In genomic region chr1:119674835-119675289, GRCh38 we compare ENCODE assay signal across 9 cellular contexts. TPM values are rescaled to one million over a fixed set of nuclear protein-coding genes. Genes with fewer than 3 reads are reported as not detected.
DNase-seq lines count a peak whose midpoint lies in the region; ATAC-seq, FAIRE-seq and TF ChIP-seq lines count a peak whose summit lies in the region.
"Had no signal": no experiment of that assay in that cellular context is flagged by ENCODE, and none has a peak within 500 bp of the region (broad histone marks: within the 10 kb centered on the region; RNA-seq: fewer than 3 reads in every experiment).

No MANE protein-coding gene starts in this region.

- TF ChIP-seq POLR2A in spleen (IDR thresholded peaks at IDR 0.05) = no peak

- POLR2A ChIA-PET in activated CD4-positive, alpha-beta T cell treated with anti-CD3 and anti-CD28 coated beads, Interleukin-2, amount 10 ng/mL, durations not matched to agents 7 days and 5 days (lab: Charles Lee) = no interaction called here

- no peaks in the 10 kb centered on the region for H3K9me1 ChIP-seq in keratinocyte (ENCODE audit: control insufficient read depth, extremely low read depth, insufficient read depth, low read length)

- peaks cover 36% of the 10 kb centered on the region for H3K27me3 Mint-ChIP-seq in activated CD4-positive, alpha-beta T cell treated with anti-CD3 and anti-CD28 coated beads, Interleukin-2, amount 10 ng/mL, durations not matched to agents 7 days and 5 days
- H3K27me3 Mint-ChIP-seq in astrocyte (ENCODE audit: low read depth, unreplicated experiment) = no peaks in the 10 kb centered on the region
- H3K27me3 Mint-ChIP-seq in stimulated activated memory B cell treated with anti-CD40 and anti-IgM and Interleukin-4, amounts not matched to agents 10 μg/mL and 1 μg/mL and 100 μg/mL, for 72 hours = peaks cover 28% of the 10 kb centered on the region

- WGBS in spleen, 5 donors = 40 to 79% (median 70%) methylated on average over 5 to 6 of the region's 6 CpGs

- H3K4me1 Mint-ChIP-seq in activated CD4-positive, alpha-beta T cell treated with anti-CD3 and anti-CD28 coated beads, Interleukin-2, amount 10 ng/mL, durations not matched to agents 7 days and 5 days = peaks cover 5% of the 10 kb centered on the region
- peaks cover 35% of the 10 kb centered on the region for H3K4me1 Mint-ChIP-seq in astrocyte (ENCODE audit: low read depth, unreplicated experiment)
- H3K4me1 Mint-ChIP-seq in stimulated activated memory B cell treated with anti-CD40 and anti-IgM and Interleukin-4, amounts not matched to agents 10 μg/mL and 1 μg/mL and 100 μg/mL, for 72 hours = peaks cover 8% of the 10 kb centered on the region

- H3K4me2 ChIP-seq in astrocyte (ENCODE audit: low read length) = peak overlapping the region; percentile 88
- H3K4me2 ChIP-seq in keratinocyte (ENCODE audit: control insufficient read depth, extremely low read depth, insufficient read depth, low read depth, low read length) = peak overlapping the region; percentile 83

- CTCF ChIA-PET in activated CD4-positive, alpha-beta T cell treated with anti-CD3 and anti-CD28 coated beads, Interleukin-2, amount 10 ng/mL, durations not matched to agents 7 days and 5 days (lab: Charles Lee) = interaction anchor here (0.8 to 2.7 kb wide), 3 partner anchors 14 to 63 kb away, joined by 3 to 8 read pairs (median 5); no protein-coding TSS in a partner anchor

- dilution Hi-C loops in keratinocyte (cut with MboI; ENCODE audit: extremely low pct_ligation_motif_present, low sequenced_read_pairs) = no loop called here

- ATAC-seq in stimulated activated memory B cell treated with anti-CD40 and anti-IgM and Interleukin-4, amounts not matched to agents 10 μg/mL and 1 μg/mL and 100 μg/mL, for 72 hours = peak; percentile 76
- ATAC-seq in GM18519 (IDR thresholded peaks at IDR 0.05; ENCODE audit: low FRiP score, unreplicated experiment) = no peak

- TF ChIP-seq CTCF in astrocyte (IDR thresholded peaks at IDR 0.05; ENCODE audit: insufficient read depth, low read depth, low read length) (no peak), keratinocyte (optimal IDR thresholded peaks at IDR 0.05 in 1 of 3, IDR thresholded peaks at IDR 0.05 in 1 of 3, conservative IDR thresholded peaks at IDR 0.05 in 1 of 3; ENCODE audit: extremely low read depth in 1 of 3, insufficient read depth in 2 of 3, low read length in 3 of 3) (peak in 1 of 3 experiments; percentile 94), spleen (IDR thresholded peaks at IDR 0.05 in 8 of 11, conservative IDR thresholded peaks at IDR 0.05 in 3 of 11) (peak in 3 of 11 experiments; percentile 31 to 60 (median 49))

- H3K27ac ChIP-seq in astrocyte (ENCODE audit: low read depth, low read length) (no peak overlapping the region), keratinocyte (ENCODE audit: control insufficient read depth, insufficient read depth, low read length) (peak overlapping the region; percentile 77), spleen (peak overlapping the region in 2 of 8 donors; percentile 34 to 42)

- H3K9ac ChIP-seq in astrocyte (ENCODE audit: low read length) (no peak overlapping the region), keratinocyte (ENCODE audit: control insufficient read depth, extremely low read depth, insufficient read depth, low read length) (peak overlapping the region; percentile 62)

- H4K20me1 ChIP-seq in astrocyte (ENCODE audit: insufficient read depth, low read length) (no peaks in the 10 kb centered on the region), keratinocyte (ENCODE audit: control insufficient read depth, extremely low read depth, insufficient read depth, low read length) (no peaks in the 10 kb centered on the region)

- no peaks in the 10 kb centered on the region for H3K36me3 ChIP-seq in astrocyte (ENCODE audit: insufficient read depth, low read length)
- no peaks in the 10 kb centered on the region for H3K36me3 ChIP-seq in keratinocyte (ENCODE audit: control insufficient read depth in 2 of 2, extremely low read depth in 1 of 2, insufficient read depth in 2 of 2, low read length in 2 of 2)
- no peaks in the 10 kb centered on the region for H3K36me3 ChIP-seq in spleen

- no peaks in the 10 kb centered on the region for H3K36me3 Mint-ChIP-seq in activated CD4-positive, alpha-beta T cell treated with anti-CD3 and anti-CD28 coated beads, Interleukin-2, amount 10 ng/mL, durations not matched to agents 7 days and 5 days (ENCODE audit: low read depth)
- no peaks in the 10 kb centered on the region for H3K36me3 Mint-ChIP-seq in astrocyte (ENCODE audit: low read depth, unreplicated experiment)
- no peaks in the 10 kb centered on the region for H3K36me3 Mint-ChIP-seq in stimulated activated memory B cell treated with anti-CD40 and anti-IgM and Interleukin-4, amounts not matched to agents 10 μg/mL and 1 μg/mL and 100 μg/mL, for 72 hours
- H3K36me3 Mint-ChIP-seq: CD4-positive, CD25-positive, alpha-beta regulatory T cell had no signal

- H3K27ac Mint-ChIP-seq in activated CD4-positive, alpha-beta T cell treated with anti-CD3 and anti-CD28 coated beads, Interleukin-2, amount 10 ng/mL, durations not matched to agents 7 days and 5 days = no peak overlapping the region
- peak overlapping the region; percentile 77 for H3K27ac Mint-ChIP-seq in astrocyte (ENCODE audit: unreplicated experiment)
- H3K27ac Mint-ChIP-seq in stimulated activated memory B cell treated with anti-CD40 and anti-IgM and Interleukin-4, amounts not matched to agents 10 μg/mL and 1 μg/mL and 100 μg/mL, for 72 hours = no peak overlapping the region

- no peak overlapping the region for H3K4me3 Mint-ChIP-seq in activated CD4-positive, alpha-beta T cell treated with anti-CD3 and anti-CD28 coated beads, Interleukin-2, amount 10 ng/mL, durations not matched to agents 7 days and 5 days
- H3K4me3 Mint-ChIP-seq in astrocyte (ENCODE audit: unreplicated experiment) = peak overlapping the region; percentile 84
- H3K4me3 Mint-ChIP-seq in stimulated activated memory B cell treated with anti-CD40 and anti-IgM and Interleukin-4, amounts not matched to agents 10 μg/mL and 1 μg/mL and 100 μg/mL, for 72 hours = no peak overlapping the region

- H2AFZ ChIP-seq in astrocyte (ENCODE audit: low read depth, low read length) = no peak overlapping the region
- no peak overlapping the region for H2AFZ ChIP-seq in keratinocyte (ENCODE audit: control insufficient read depth, low read length)

- H3K4me1 ChIP-seq in astrocyte (ENCODE audit: insufficient read depth, low read length) = peaks cover 22% of the 10 kb centered on the region
- H3K4me1 ChIP-seq in keratinocyte (ENCODE audit: control insufficient read depth, extremely low read depth, insufficient read depth, low read length) = peaks cover 33% of the 10 kb centered on the region
- H3K4me1 ChIP-seq in spleen = peaks cover 0 to 12% (median 9%) of the 10 kb centered on the region in 6 donors

- peak; percentile 20 for FAIRE-seq in astrocyte (lab: Jason Lieb, UNC)
- FAIRE-seq in keratinocyte (lab: Jason Lieb, UNC) = peak; percentile 20

- peaks cover 9% of the 10 kb centered on the region for H3K27me3 ChIP-seq in astrocyte (ENCODE audit: insufficient read depth, low read length)
- no peaks in the 10 kb centered on the region for H3K27me3 ChIP-seq in keratinocyte (ENCODE audit: control insufficient read depth, extremely low read depth, insufficient read depth, low read length)
- H3K27me3 ChIP-seq in spleen (replicated peaks in 1 of 7) = peaks cover 0 to 16% (median 0%) of the 10 kb centered on the region in 7 donors

- H3K4me3 ChIP-seq in astrocyte (ENCODE audit: insufficient read depth, low read depth, low read length) (no peak overlapping the region), keratinocyte (ENCODE audit: control insufficient read depth in 2 of 3, extremely low read depth in 1 of 3, insufficient read depth in 2 of 3, low read depth in 1 of 3, low read length in 3 of 3) (peak overlapping the region; percentile 38 to 79 (median 69)), spleen (peak overlapping the region in 4 of 8 donors; percentile 26 to 64 (median 36))

- no peaks in the 10 kb centered on the region for H3K79me2 ChIP-seq in astrocyte (ENCODE audit: insufficient read depth, low read length)
- no peaks in the 10 kb centered on the region for H3K79me2 ChIP-seq in keratinocyte (ENCODE audit: control insufficient read depth, insufficient read depth, low read length)

- peak; percentile 10 for DNase-seq in activated CD4-positive, alpha-beta T cell treated with anti-CD3 and anti-CD28 coated beads, Interleukin-2, amount 50 U/mL, for 1 hour
- DNase-seq in activated CD4-positive, alpha-beta T cell treated with anti-CD3 and anti-CD28 coated beads, Interleukin-2, amount 10 ng/mL, durations not matched to agents 7 days and 5 days = no peak
- DNase-seq in NCI-H1105 treated with DMSO at 0.1 percent for 48 hours (lab: John Stamatoyannopoulos, UW) (peak; percentile 83), astrocyte (ENCODE audit: low read depth) (peak; percentile 74), keratinocyte (ENCODE audit: low read depth, low spot score) (peak; percentile 83), spleen (no peak)

- intact Hi-C loops in spleen (cut with DNase I; ENCODE audit: low total_unique reads) = loop anchor here (5.0 kb wide), 1 partner anchor 63 kb away; no protein-coding TSS in a partner anchor

- H3K9me3 Mint-ChIP-seq in activated CD4-positive, alpha-beta T cell treated with anti-CD3 and anti-CD28 coated beads, Interleukin-2, amount 10 ng/mL, durations not matched to agents 7 days and 5 days = no peaks in the 10 kb centered on the region
- H3K9me3 Mint-ChIP-seq in astrocyte (ENCODE audit: unreplicated experiment) = no peaks in the 10 kb centered on the region
- no peaks in the 10 kb centered on the region for H3K9me3 Mint-ChIP-seq in stimulated activated memory B cell treated with anti-CD40 and anti-IgM and Interleukin-4, amounts not matched to agents 10 μg/mL and 1 μg/mL and 100 μg/mL, for 72 hours

- H3K9me3 ChIP-seq in astrocyte (ENCODE audit: insufficient read depth, low read depth, low read length) = no peaks in the 10 kb centered on the region
- no peaks in the 10 kb centered on the region for H3K9me3 ChIP-seq in keratinocyte (ENCODE audit: control insufficient read depth, low read depth, low read length)
- no peaks in the 10 kb centered on the region for H3K9me3 ChIP-seq in spleen

RNA-seq across cellular contexts. Expression of gene ZNF697, which starts 26.8 kb away (rescaled TPM):
- total RNA-seq in activated CD4-positive, alpha-beta T cell treated with anti-CD3 and anti-CD28 coated beads, Interleukin-2, amount 10 ng/mL, durations not matched to agents 7 days and 5 days = under 1 TPM in 1 of 2 experiments, not detected in 1; 0.10 TPM
- total RNA-seq in astrocyte (46.1 and 58.4 TPM in 2 replicates), spleen (1 to 10 TPM; 5.3 to 6.6 (median 5.8) TPM)
- polyA plus RNA-seq in keratinocyte (3.3 to 4.7 TPM (median 4.0 TPM) in 3 replicates), spleen (under 1 TPM; 0.38 to 0.64 (median 0.59) TPM)
- polyA plus RNA-seq in keratinocyte (2011; ENCODE audit: low read depth) = 0.92 TPM
- polyA plus RNA-seq in keratinocyte (2011; cell fraction: cytosol; rRNA removed) = 2.4 and 3.8 TPM in 2 replicates
- polyA plus RNA-seq in keratinocyte (2011; cell fraction: nucleus; rRNA removed) = 7.7 and 10.0 TPM in 2 replicates
- polyA plus RNA-seq in keratinocyte (2012; ENCODE audit: low replicate concordance) = 2.2 and 4.6 TPM in 2 replicates
- 2.0 to 6.8 TPM (median 4.9 TPM) in 3 replicates for polyA minus RNA-seq in keratinocyte
- polyA minus RNA-seq in keratinocyte (2011; cell fraction: cytosol; rRNA and poly(A)+ RNA removed) = 6.9 TPM
- 10.4 and 13.7 TPM in 2 replicates for polyA minus RNA-seq in keratinocyte (2011; cell fraction: nucleus; rRNA and poly(A)+ RNA removed)
- total RNA-seq: CD4-positive, CD25-positive, alpha-beta regulatory T cell had no signal
- polyA plus RNA-seq: CD4-positive, CD25-positive, alpha-beta regulatory T cell had no signal

RNA-seq across cellular contexts. Expression of gene PHGDH, which starts 36.9 kb away (rescaled TPM):
- total RNA-seq in activated CD4-positive, alpha-beta T cell treated with anti-CD3 and anti-CD28 coated beads, Interleukin-2, amount 10 ng/mL, durations not matched to agents 7 days and 5 days = 100 to 1,000 TPM; 102 to 115 TPM
- 371 and 509 TPM in 2 replicates for total RNA-seq in astrocyte
- polyA plus RNA-seq in keratinocyte = 20.8 to 40.3 TPM (median 29.1 TPM) in 3 replicates
- polyA plus RNA-seq in keratinocyte (2011; ENCODE audit: low read depth) = 91.3 TPM
- 12.3 and 21.0 TPM in 2 replicates for polyA plus RNA-seq in keratinocyte (2011; cell fraction: cytosol; rRNA removed)
- 15.2 and 17.6 TPM in 2 replicates for polyA plus RNA-seq in keratinocyte (2011; cell fraction: nucleus; rRNA removed)
- polyA plus RNA-seq in keratinocyte (2012; ENCODE audit: low replicate concordance) = 69.9 and 79.4 TPM in 2 replicates
- 31.6 to 64.3 TPM (median 62.2 TPM) in 3 replicates for polyA minus RNA-seq in keratinocyte
- 30.5 TPM for polyA minus RNA-seq in keratinocyte (2011; cell fraction: cytosol; rRNA and poly(A)+ RNA removed)
- polyA minus RNA-seq in keratinocyte (2011; cell fraction: nucleus; rRNA and poly(A)+ RNA removed) = 9.3 and 9.9 TPM in 2 replicates
- total RNA-seq in spleen = 10 to 100 TPM in 2 of 7 donors, 1 to 10 TPM in 5; 4.0 to 24.6 (median 6.6) TPM
- 1 to 10 TPM; 1.1 to 5.9 (median 2.0) TPM for polyA plus RNA-seq in spleen

Comparison
In these comparisons a context has a peak if more than half of its experiments do, and no peak if none do; other contexts are left out.
1. DNase-seq: peak in activated CD4-positive, alpha-beta T cell treated with anti-CD3 and anti-CD28 coated beads, Interleukin-2, amount 50 U/mL, for 1 hour (single experiment), NCI-H1105 treated with DMSO at 0.1 percent for 48 hours (single experiment), astrocyte (single experiment) and keratinocyte (single experiment); none in activated CD4-positive, alpha-beta T cell treated with anti-CD3 and anti-CD28 coated beads, Interleukin-2, amount 10 ng/mL, durations not matched to agents 7 days and 5 days (single experiment) and spleen (single experiment).
2. RNA of gene ZNF697, which starts 26.8 kb away (total RNA-seq): 46.1 to 58.4 TPM in astrocyte and 5.3 to 6.6 TPM in spleen; 0.10 TPM in activated CD4-positive, alpha-beta T cell treated with anti-CD3 and anti-CD28 coated beads, Interleukin-2, amount 10 ng/mL, durations not matched to agents 7 days and 5 days; every median in the first group is over 4 times any median in the second.
3. RNA of gene PHGDH, which starts 36.9 kb away (total RNA-seq): 371 to 509 TPM in astrocyte and 102 to 115 TPM in activated CD4-positive, alpha-beta T cell treated with anti-CD3 and anti-CD28 coated beads, Interleukin-2, amount 10 ng/mL, durations not matched to agents 7 days and 5 days; 4.0 to 24.6 TPM in spleen; every median in the first group is over 4 times any median in the second.